Comparison of ENCODE assay signal across 1 cellular context in genomic region chr2:47595115-47595514, GRCh38.
TF ChIP-seq lines count a peak whose summit lies in the region.

No MANE protein-coding gene starts in this region.

TF ChIP-seq in HepG2, 621 proteins besides CTCF, POLR2A, EP300 and RAD21:
- TF ChIP-seq HNF4A (CRISPR knock-in tag; IDR thresholded peaks at IDR 0.05): peak; percentile 54
- TF ChIP-seq, protein P1, sequence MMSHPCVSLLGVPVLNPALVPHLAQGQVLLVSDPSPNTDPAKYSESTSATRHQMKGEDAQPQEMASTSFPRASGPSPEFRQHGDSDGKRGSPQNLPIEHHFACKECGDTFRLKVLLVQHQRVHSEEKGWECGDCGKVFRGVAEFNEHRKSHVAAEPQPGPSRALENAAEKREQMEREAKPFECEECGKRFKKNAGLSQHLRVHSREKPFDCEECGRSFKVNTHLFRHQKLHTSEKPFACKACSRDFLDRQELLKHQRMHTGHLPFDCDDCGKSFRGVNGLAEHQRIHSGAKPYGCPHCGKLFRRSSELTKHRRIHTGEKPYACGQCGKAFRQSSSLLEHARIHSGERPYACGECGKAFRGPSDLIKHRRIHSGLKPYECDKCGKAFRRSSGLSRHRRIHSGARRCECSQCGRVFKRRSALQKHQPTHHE (CRISPR knock-in tag; IDR thresholded peaks at IDR 0.05; ENCODE audit: borderline replicate concordance): no peak
